Comparison of ENCODE assay signal across 1 cellular context in the genomic region with DNA sequence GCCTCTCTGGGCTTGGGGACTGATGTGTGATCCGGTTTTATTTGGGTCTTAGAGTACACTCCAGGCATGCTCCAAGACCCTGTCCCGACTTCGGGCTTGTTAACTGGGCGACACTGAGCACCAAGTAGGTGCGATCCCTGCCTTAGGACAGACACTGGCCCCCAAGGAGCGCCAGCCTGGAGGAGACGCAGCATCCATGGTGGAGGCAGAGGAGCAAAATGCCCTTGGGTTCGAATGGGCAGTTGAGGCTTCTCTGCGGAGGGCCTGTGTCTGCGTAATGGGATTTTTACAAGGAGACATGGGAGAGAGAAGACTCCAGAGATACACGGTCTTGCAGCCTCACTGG.
TF ChIP-seq lines count a peak whose summit lies in the region.

No MANE protein-coding gene starts in this region.

TF ChIP-seq in endothelial cell of umbilical vein, 7 proteins besides CTCF, POLR2A, EP300 and RAD21:
- TF ChIP-seq JUN (IDR thresholded peaks at IDR 0.05; ENCODE audit: borderline replicate concordance, insufficient read depth, insufficient read length, low read depth), result no peak
- no peak for TF ChIP-seq EZH2 (IDR thresholded peaks at IDR 0.05; ENCODE audit: borderline replicate concordance, low read depth, low read length, severe bottlenecking)
- TF ChIP-seq MYC (IDR thresholded peaks at IDR 0.05; ENCODE audit: low read depth, low read length), result no peak
- no peak for TF ChIP-seq POLR2AphosphoS5 (IDR thresholded peaks at IDR 0.05; ENCODE audit: insufficient read depth, low read depth, low read length)
- TF ChIP-seq, protein P1, sequence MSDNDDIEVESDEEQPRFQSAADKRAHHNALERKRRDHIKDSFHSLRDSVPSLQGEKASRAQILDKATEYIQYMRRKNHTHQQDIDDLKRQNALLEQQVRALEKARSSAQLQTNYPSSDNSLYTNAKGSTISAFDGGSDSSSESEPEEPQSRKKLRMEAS (IDR thresholded peaks at IDR 0.05; ENCODE audit: insufficient read depth, insufficient read length), result no peak
- TF ChIP-seq FOS (IDR thresholded peaks at IDR 0.05; ENCODE audit: borderline replicate concordance, insufficient read depth, low read length), result no peak
- no peak for TF ChIP-seq GATA2 (IDR thresholded peaks at IDR 0.05; ENCODE audit: insufficient read depth, insufficient read length, low read depth, low read length)
